ENCODE assay signal across 29 cellular contexts in genomic region chr10:74379474-74379873, GRCh38.
"Had no signal": no experiment of that assay in that cellular context is flagged by ENCODE, and none has a peak within 500 bp of the region (broad histone marks: within the 10 kb centered on the region; RNA-seq: fewer than 3 reads in every experiment).

No MANE protein-coding gene starts in this region.

- H3K4me3 ChIP-seq: coronary artery, dorsolateral prefrontal cortex, esophagus muscularis mucosa, gastrocnemius medialis, heart left ventricle had no signal

- H3K4me3 Mint-ChIP-seq: activated CD4-positive, alpha-beta memory T cell treated with anti-CD3 and anti-CD28 coated beads, Interleukin-2, amount 10 ng/mL, durations not matched to agents 7 days and 5 days; activated CD4-positive, alpha-beta T cell treated with anti-CD3 and anti-CD28 coated beads for 36 hours; activated CD4-positive, alpha-beta T cell treated with anti-CD3 and anti-CD28 coated beads, Interleukin-2, amount 10 ng/mL, durations not matched to agents 7 days and 5 days; activated naive CD8-positive, alpha-beta T cell; central memory CD8-positive, alpha-beta T cell; dendritic cell treated with granulocyte-macrophage colony-stimulating factor and Interleukin-4, amounts not matched to agents 40 ng/mL and 50 ng/mL, for 4 days; effector memory CD8-positive, alpha-beta T cell had no signal

- H3K27me3 ChIP-seq: brain microvascular endothelial cell, dorsolateral prefrontal cortex, esophagus muscularis mucosa, foreskin keratinocyte, gastrocnemius medialis, heart left ventricle had no signal

- H3K27me3 Mint-ChIP-seq: activated CD4-positive, alpha-beta memory T cell treated with anti-CD3 and anti-CD28 coated beads, Interleukin-2, amount 10 ng/mL, durations not matched to agents 7 days and 5 days; activated CD4-positive, alpha-beta T cell treated with anti-CD3 and anti-CD28 coated beads for 36 hours; activated CD4-positive, alpha-beta T cell treated with anti-CD3 and anti-CD28 coated beads, Interleukin-2, amount 10 ng/mL, durations not matched to agents 7 days and 5 days; activated naive CD8-positive, alpha-beta T cell; central memory CD8-positive, alpha-beta T cell; dendritic cell treated with granulocyte-macrophage colony-stimulating factor and Interleukin-4, amounts not matched to agents 40 ng/mL and 50 ng/mL, for 4 days; effector memory CD8-positive, alpha-beta T cell had no signal

- H3K36me3 ChIP-seq: brain microvascular endothelial cell, esophagus muscularis mucosa, gastrocnemius medialis, heart left ventricle had no signal

- FAIRE-seq: astrocyte, bronchial epithelial cell had no signal

- H3K27ac Mint-ChIP-seq: activated CD4-positive, alpha-beta memory T cell treated with anti-CD3 and anti-CD28 coated beads, Interleukin-2, amount 10 ng/mL, durations not matched to agents 7 days and 5 days; activated CD4-positive, alpha-beta T cell treated with anti-CD3 and anti-CD28 coated beads for 36 hours; activated CD4-positive, alpha-beta T cell treated with anti-CD3 and anti-CD28 coated beads, Interleukin-2, amount 10 ng/mL, durations not matched to agents 7 days and 5 days; activated naive CD8-positive, alpha-beta T cell; dendritic cell treated with granulocyte-macrophage colony-stimulating factor and Interleukin-4, amounts not matched to agents 40 ng/mL and 50 ng/mL, for 4 days; effector memory CD8-positive, alpha-beta T cell had no signal

- H3K9me3 ChIP-seq: esophagus muscularis mucosa, gastrocnemius medialis, heart left ventricle had no signal

- DNase-seq: activated CD4-positive, alpha-beta memory T cell treated with anti-CD3 and anti-CD28 coated beads, Interleukin-2, amount 10 ng/mL, durations not matched to agents 7 days and 5 days; activated CD4-positive, alpha-beta T cell treated with anti-CD3 and anti-CD28 coated beads for 36 hours; activated CD4-positive, alpha-beta T cell treated with anti-CD3 and anti-CD28 coated beads, Interleukin-2, amount 10 ng/mL, durations not matched to agents 7 days and 5 days; activated CD4-positive, alpha-beta T cell treated with anti-CD3 and anti-CD28 coated beads, Interleukin-2, amount 50 U/mL, for 4 hours; activated CD4-positive, CD25-positive, alpha-beta regulatory T cell; activated CD4-positive, CD25-positive, alpha-beta regulatory T cell treated with anti-CD3 and anti-CD28 coated beads, Interleukin-2, amount 50 U/mL, for 72 hours; activated CD8-positive, alpha-beta memory T cell treated with anti-CD3 and anti-CD28 coated beads for 24 hours; activated effector memory CD4-positive, alpha-beta T cell treated with Interleukin-2 at 50 U/mL for 16 hours; activated gamma-delta T cell treated with Interleukin-2 at 50 U/mL for 16 hours; activated naive CD4-positive, alpha-beta T cell treated with anti-CD3 and anti-CD28 coated beads, Interleukin-2, amount 50 U/mL, for 16 hours; activated naive CD4-positive, alpha-beta T cell treated with Interleukin-2 at 50 U/mL for 16 hours; activated T-cell treated with anti-CD3 and anti-CD28 coated beads, Interleukin-2, amount 50 U/mL, for 48 hours; brain microvascular endothelial cell; dorsolateral prefrontal cortex; effector CD4-positive, alpha-beta T cell; effector memory CD8-positive, alpha-beta T cell; erythroblast; foreskin keratinocyte; gastrocnemius medialis; glutamatergic neuron; heart left ventricle; T-helper 2 cell had no signal

- H3K4me1 ChIP-seq: esophagus muscularis mucosa, foreskin keratinocyte, gastrocnemius medialis had no signal

- H3K9me3 Mint-ChIP-seq: activated CD4-positive, alpha-beta T cell treated with anti-CD3 and anti-CD28 coated beads, Interleukin-2, amount 10 ng/mL, durations not matched to agents 7 days and 5 days; central memory CD8-positive, alpha-beta T cell; dendritic cell treated with granulocyte-macrophage colony-stimulating factor and Interleukin-4, amounts not matched to agents 40 ng/mL and 50 ng/mL, for 4 days; effector memory CD8-positive, alpha-beta T cell had no signal

- ATAC-seq: activated CD4-positive, alpha-beta T cell treated with anti-CD3 and anti-CD28 coated beads for 36 hours; effector memory CD8-positive, alpha-beta T cell; foreskin keratinocyte; gastrocnemius medialis; heart left ventricle had no signal

- H3K27ac ChIP-seq: brain microvascular endothelial cell, coronary artery, dorsolateral prefrontal cortex, esophagus muscularis mucosa, foreskin keratinocyte, gastrocnemius medialis, heart left ventricle had no signal
